1 cellular context compared by ENCODE assay signal in the genomic region with DNA sequence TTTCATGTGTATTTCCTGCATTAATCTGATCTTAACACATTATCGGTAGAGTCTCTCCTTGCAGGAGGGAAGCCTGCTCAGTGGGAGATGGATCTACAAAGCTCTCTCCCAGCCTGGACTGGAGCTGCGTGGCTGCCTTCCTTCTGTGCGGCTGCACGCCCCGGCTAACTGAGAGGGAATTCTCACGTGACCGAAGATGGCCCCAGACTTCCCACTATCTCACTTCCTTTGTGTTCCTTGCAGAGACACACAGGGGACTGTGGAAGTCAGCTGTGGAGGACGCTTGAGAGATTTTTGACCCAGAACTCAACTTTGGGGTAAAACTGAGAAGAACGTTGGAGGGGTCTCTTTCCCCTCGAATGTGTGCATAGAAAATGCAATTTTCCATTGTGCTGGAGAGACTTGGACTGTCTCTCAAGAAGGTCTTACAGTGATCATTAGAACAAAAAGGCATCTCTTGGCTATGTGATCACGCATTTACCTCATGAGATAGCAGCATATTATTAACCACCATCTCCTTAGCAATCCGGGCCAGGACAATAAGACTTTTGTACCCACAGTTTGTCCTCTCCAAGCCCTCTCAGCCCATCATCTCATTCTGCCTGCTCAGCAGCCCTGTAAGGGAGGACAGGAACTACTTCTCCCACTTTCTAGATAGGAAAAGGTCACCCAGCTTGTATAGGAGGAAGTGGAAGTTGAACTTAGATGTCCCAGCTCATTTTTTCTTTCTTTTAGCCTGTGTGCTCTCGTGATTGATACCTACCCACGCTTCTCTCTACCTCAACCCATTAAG.
TF ChIP-seq lines count a peak whose summit lies in the region.

No MANE protein-coding gene starts in this region.

TF ChIP-seq in K562, 482 proteins besides CTCF, POLR2A, EP300 and RAD21 (continued from another document and continues in another):
- TF ChIP-seq, protein P1, sequence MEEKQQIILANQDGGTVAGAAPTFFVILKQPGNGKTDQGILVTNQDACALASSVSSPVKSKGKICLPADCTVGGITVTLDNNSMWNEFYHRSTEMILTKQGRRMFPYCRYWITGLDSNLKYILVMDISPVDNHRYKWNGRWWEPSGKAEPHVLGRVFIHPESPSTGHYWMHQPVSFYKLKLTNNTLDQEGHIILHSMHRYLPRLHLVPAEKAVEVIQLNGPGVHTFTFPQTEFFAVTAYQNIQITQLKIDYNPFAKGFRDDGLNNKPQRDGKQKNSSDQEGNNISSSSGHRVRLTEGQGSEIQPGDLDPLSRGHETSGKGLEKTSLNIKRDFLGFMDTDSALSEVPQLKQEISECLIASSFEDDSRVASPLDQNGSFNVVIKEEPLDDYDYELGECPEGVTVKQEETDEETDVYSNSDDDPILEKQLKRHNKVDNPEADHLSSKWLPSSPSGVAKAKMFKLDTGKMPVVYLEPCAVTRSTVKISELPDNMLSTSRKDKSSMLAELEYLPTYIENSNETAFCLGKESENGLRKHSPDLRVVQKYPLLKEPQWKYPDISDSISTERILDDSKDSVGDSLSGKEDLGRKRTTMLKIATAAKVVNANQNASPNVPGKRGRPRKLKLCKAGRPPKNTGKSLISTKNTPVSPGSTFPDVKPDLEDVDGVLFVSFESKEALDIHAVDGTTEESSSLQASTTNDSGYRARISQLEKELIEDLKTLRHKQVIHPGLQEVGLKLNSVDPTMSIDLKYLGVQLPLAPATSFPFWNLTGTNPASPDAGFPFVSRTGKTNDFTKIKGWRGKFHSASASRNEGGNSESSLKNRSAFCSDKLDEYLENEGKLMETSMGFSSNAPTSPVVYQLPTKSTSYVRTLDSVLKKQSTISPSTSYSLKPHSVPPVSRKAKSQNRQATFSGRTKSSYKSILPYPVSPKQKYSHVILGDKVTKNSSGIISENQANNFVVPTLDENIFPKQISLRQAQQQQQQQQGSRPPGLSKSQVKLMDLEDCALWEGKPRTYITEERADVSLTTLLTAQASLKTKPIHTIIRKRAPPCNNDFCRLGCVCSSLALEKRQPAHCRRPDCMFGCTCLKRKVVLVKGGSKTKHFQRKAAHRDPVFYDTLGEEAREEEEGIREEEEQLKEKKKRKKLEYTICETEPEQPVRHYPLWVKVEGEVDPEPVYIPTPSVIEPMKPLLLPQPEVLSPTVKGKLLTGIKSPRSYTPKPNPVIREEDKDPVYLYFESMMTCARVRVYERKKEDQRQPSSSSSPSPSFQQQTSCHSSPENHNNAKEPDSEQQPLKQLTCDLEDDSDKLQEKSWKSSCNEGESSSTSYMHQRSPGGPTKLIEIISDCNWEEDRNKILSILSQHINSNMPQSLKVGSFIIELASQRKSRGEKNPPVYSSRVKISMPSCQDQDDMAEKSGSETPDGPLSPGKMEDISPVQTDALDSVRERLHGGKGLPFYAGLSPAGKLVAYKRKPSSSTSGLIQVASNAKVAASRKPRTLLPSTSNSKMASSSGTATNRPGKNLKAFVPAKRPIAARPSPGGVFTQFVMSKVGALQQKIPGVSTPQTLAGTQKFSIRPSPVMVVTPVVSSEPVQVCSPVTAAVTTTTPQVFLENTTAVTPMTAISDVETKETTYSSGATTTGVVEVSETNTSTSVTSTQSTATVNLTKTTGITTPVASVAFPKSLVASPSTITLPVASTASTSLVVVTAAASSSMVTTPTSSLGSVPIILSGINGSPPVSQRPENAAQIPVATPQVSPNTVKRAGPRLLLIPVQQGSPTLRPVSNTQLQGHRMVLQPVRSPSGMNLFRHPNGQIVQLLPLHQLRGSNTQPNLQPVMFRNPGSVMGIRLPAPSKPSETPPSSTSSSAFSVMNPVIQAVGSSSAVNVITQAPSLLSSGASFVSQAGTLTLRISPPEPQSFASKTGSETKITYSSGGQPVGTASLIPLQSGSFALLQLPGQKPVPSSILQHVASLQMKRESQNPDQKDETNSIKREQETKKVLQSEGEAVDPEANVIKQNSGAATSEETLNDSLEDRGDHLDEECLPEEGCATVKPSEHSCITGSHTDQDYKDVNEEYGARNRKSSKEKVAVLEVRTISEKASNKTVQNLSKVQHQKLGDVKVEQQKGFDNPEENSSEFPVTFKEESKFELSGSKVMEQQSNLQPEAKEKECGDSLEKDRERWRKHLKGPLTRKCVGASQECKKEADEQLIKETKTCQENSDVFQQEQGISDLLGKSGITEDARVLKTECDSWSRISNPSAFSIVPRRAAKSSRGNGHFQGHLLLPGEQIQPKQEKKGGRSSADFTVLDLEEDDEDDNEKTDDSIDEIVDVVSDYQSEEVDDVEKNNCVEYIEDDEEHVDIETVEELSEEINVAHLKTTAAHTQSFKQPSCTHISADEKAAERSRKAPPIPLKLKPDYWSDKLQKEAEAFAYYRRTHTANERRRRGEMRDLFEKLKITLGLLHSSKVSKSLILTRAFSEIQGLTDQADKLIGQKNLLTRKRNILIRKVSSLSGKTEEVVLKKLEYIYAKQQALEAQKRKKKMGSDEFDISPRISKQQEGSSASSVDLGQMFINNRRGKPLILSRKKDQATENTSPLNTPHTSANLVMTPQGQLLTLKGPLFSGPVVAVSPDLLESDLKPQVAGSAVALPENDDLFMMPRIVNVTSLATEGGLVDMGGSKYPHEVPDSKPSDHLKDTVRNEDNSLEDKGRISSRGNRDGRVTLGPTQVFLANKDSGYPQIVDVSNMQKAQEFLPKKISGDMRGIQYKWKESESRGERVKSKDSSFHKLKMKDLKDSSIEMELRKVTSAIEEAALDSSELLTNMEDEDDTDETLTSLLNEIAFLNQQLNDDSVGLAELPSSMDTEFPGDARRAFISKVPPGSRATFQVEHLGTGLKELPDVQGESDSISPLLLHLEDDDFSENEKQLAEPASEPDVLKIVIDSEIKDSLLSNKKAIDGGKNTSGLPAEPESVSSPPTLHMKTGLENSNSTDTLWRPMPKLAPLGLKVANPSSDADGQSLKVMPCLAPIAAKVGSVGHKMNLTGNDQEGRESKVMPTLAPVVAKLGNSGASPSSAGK (IDR thresholded peaks at IDR 0.05) = peak; percentile 88
- no peak for TF ChIP-seq SIRT6 (IDR thresholded peaks at IDR 0.05; ENCODE audit: low read depth, low read length)
- TF ChIP-seq, protein P2, sequence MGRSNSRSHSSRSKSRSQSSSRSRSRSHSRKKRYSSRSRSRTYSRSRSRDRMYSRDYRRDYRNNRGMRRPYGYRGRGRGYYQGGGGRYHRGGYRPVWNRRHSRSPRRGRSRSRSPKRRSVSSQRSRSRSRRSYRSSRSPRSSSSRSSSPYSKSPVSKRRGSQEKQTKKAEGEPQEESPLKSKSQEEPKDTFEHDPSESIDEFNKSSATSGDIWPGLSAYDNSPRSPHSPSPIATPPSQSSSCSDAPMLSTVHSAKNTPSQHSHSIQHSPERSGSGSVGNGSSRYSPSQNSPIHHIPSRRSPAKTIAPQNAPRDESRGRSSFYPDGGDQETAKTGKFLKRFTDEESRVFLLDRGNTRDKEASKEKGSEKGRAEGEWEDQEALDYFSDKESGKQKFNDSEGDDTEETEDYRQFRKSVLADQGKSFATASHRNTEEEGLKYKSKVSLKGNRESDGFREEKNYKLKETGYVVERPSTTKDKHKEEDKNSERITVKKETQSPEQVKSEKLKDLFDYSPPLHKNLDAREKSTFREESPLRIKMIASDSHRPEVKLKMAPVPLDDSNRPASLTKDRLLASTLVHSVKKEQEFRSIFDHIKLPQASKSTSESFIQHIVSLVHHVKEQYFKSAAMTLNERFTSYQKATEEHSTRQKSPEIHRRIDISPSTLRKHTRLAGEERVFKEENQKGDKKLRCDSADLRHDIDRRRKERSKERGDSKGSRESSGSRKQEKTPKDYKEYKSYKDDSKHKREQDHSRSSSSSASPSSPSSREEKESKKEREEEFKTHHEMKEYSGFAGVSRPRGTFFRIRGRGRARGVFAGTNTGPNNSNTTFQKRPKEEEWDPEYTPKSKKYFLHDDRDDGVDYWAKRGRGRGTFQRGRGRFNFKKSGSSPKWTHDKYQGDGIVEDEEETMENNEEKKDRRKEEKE (IDR thresholded peaks at IDR 0.05; ENCODE audit: borderline replicate concordance in 1 of 2, control insufficient read depth in 1 of 2, low read depth in 2 of 2, low read length in 1 of 2) = no peak
- no peak for TF ChIP-seq CREM (IDR thresholded peaks at IDR 0.05; ENCODE audit: low read depth)
- TF ChIP-seq, protein P3, sequence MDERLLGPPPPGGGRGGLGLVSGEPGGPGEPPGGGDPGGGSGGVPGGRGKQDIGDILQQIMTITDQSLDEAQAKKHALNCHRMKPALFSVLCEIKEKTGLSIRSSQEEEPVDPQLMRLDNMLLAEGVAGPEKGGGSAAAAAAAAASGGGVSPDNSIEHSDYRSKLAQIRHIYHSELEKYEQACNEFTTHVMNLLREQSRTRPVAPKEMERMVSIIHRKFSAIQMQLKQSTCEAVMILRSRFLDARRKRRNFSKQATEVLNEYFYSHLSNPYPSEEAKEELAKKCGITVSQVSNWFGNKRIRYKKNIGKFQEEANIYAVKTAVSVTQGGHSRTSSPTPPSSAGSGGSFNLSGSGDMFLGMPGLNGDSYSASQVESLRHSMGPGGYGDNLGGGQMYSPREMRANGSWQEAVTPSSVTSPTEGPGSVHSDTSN (CRISPR knock-in tag; IDR thresholded peaks at IDR 0.05; ENCODE audit: low read depth) = no peak
- TF ChIP-seq, protein P3 (tag; conservative IDR thresholded peaks at IDR 0.05; ENCODE audit: low read depth) = peak; percentile 41
- TF ChIP-seq POLR3G (IDR thresholded peaks at IDR 0.05; ENCODE audit: extremely low read depth, insufficient read length, insufficient replicate concordance) = no peak
- TF ChIP-seq KDM5B (IDR thresholded peaks at IDR 0.05; ENCODE audit: insufficient replicate concordance, low read depth, low read length) = no peak
- TF ChIP-seq, protein P4, sequence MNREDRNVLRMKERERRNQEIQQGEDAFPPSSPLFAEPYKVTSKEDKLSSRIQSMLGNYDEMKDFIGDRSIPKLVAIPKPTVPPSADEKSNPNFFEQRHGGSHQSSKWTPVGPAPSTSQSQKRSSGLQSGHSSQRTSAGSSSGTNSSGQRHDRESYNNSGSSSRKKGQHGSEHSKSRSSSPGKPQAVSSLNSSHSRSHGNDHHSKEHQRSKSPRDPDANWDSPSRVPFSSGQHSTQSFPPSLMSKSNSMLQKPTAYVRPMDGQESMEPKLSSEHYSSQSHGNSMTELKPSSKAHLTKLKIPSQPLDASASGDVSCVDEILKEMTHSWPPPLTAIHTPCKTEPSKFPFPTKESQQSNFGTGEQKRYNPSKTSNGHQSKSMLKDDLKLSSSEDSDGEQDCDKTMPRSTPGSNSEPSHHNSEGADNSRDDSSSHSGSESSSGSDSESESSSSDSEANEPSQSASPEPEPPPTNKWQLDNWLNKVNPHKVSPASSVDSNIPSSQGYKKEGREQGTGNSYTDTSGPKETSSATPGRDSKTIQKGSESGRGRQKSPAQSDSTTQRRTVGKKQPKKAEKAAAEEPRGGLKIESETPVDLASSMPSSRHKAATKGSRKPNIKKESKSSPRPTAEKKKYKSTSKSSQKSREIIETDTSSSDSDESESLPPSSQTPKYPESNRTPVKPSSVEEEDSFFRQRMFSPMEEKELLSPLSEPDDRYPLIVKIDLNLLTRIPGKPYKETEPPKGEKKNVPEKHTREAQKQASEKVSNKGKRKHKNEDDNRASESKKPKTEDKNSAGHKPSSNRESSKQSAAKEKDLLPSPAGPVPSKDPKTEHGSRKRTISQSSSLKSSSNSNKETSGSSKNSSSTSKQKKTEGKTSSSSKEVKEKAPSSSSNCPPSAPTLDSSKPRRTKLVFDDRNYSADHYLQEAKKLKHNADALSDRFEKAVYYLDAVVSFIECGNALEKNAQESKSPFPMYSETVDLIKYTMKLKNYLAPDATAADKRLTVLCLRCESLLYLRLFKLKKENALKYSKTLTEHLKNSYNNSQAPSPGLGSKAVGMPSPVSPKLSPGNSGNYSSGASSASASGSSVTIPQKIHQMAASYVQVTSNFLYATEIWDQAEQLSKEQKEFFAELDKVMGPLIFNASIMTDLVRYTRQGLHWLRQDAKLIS (CRISPR knock-in tag; IDR thresholded peaks at IDR 0.05) = no peak
- TF ChIP-seq ZNF23 (CRISPR knock-in tag; IDR thresholded peaks at IDR 0.05) = no peak
- TF ChIP-seq CAMTA2 (CRISPR knock-in tag; conservative IDR thresholded peaks at IDR 0.05) = no peak
- TF ChIP-seq, protein P5, sequence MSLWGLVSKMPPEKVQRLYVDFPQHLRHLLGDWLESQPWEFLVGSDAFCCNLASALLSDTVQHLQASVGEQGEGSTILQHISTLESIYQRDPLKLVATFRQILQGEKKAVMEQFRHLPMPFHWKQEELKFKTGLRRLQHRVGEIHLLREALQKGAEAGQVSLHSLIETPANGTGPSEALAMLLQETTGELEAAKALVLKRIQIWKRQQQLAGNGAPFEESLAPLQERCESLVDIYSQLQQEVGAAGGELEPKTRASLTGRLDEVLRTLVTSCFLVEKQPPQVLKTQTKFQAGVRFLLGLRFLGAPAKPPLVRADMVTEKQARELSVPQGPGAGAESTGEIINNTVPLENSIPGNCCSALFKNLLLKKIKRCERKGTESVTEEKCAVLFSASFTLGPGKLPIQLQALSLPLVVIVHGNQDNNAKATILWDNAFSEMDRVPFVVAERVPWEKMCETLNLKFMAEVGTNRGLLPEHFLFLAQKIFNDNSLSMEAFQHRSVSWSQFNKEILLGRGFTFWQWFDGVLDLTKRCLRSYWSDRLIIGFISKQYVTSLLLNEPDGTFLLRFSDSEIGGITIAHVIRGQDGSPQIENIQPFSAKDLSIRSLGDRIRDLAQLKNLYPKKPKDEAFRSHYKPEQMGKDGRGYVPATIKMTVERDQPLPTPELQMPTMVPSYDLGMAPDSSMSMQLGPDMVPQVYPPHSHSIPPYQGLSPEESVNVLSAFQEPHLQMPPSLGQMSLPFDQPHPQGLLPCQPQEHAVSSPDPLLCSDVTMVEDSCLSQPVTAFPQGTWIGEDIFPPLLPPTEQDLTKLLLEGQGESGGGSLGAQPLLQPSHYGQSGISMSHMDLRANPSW (CRISPR knock-in tag; IDR thresholded peaks at IDR 0.05) = no peak
- TF ChIP-seq, protein P6, sequence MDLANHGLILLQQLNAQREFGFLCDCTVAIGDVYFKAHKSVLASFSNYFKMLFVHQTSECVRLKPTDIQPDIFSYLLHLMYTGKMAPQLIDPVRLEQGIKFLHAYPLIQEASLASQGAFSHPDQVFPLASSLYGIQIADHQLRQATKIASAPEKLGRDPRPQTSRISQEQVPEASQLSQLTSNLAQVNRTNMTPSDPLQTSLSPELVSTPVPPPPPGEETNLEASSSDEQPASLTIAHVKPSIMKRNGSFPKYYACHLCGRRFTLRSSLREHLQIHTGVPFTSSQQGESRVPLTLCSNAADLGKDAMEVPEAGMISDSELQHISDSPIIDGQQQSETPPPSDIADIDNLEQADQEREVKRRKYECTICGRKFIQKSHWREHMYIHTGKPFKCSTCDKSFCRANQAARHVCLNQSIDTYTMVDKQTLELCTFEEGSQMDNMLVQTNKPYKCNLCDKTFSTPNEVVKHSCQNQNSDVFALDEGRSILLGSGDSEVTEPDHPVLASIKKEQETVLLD (IDR thresholded peaks at IDR 0.05) = no peak
- no peak for TF ChIP-seq ZNF217 (CRISPR knock-in tag; IDR thresholded peaks at IDR 0.05)
